In the genomic region with DNA sequence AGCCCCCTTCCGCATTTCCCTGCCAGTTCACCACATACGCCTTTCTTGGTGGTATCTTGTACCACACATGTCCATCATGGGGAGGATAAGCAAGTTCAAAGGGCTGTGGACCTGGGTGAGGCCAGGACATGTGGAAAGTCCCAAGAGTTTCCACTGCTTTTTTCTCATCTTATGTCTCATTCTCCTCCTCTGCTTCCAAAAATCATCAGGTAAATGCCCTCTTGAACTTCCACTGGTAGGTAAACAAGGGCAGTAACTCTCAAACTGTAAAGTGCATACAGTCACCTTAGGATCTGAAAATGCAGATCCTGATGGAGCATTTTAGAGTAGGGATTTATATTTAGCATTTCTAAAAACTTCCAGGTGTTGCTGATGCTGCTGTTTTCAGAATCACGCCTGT, we compare ENCODE assay signal across 19 cellular contexts. TPM values are rescaled to one million over a fixed set of nuclear protein-coding genes. Genes with fewer than 3 reads are reported as not detected.
DNase-seq lines count a peak whose midpoint lies in the region; ATAC-seq, FAIRE-seq and TF ChIP-seq lines count a peak whose summit lies in the region.
"Had no signal": no experiment of that assay in that cellular context is flagged by ENCODE, and none has a peak within 500 bp of the region (broad histone marks: within the 10 kb centered on the region; RNA-seq: fewer than 3 reads in every experiment).

No MANE protein-coding gene starts in this region.

- H3K4me3 Mint-ChIP-seq in nephron progenitor cell, result no peak overlapping the region
- H3K4me3 Mint-ChIP-seq: B cell; CD4-positive, CD25-positive, alpha-beta regulatory T cell; CD8-positive, alpha-beta T cell had no signal

- TF ChIP-seq EP300 in HepG2 (IDR thresholded peaks at IDR 0.05; ENCODE audit: low read depth in 2 of 2, low read length in 2 of 2) (no peak), HepG2 (CRISPR knock-in tag; IDR thresholded peaks at IDR 0.05; ENCODE audit: borderline replicate concordance) (no peak)

- no peak overlapping the region for H3K9ac ChIP-seq in HepG2 (ENCODE audit: insufficient read depth, low read depth, low read length)
- H3K9ac ChIP-seq: BLaER1 had no signal

- H3K4me3 ChIP-seq in HepG2 (replicated peaks in 1 of 3; ENCODE audit: insufficient read depth in 1 of 3, low read depth in 2 of 3, low read length in 3 of 3) (no peak overlapping the region), OCI-LY7 (ENCODE audit: low read depth, low read length, poor library complexity, severe bottlenecking) (no peak overlapping the region)
- H3K4me3 ChIP-seq: BLaER1 had no signal

- H3K27me3 ChIP-seq in HepG2 (ENCODE audit: control insufficient read depth in 1 of 2, insufficient read depth in 2 of 2, low read length in 2 of 2), result no peaks in the 10 kb centered on the region; a peak in 1 of 5 replicates
- H3K27me3 ChIP-seq: BLaER1 had no signal

- no peak for TF ChIP-seq POLR2A in HepG2 (IDR thresholded peaks at IDR 0.05; ENCODE audit: insufficient read depth in 1 of 2, low read depth in 2 of 2, low read length in 2 of 2)

- H3K4me2 ChIP-seq in HepG2 (ENCODE audit: low read depth, low read length), result peak overlapping the region; percentile 47
- no peak overlapping the region for H3K4me2 ChIP-seq in OCI-LY7 (ENCODE audit: low read length)
- H3K4me2 ChIP-seq: BLaER1 had no signal

- peak; percentile 18 for ATAC-seq in HepG2
- ATAC-seq: CD8-positive, alpha-beta T cell had no signal

- peak overlapping the region; percentile 52 for H3K27ac Mint-ChIP-seq in nephron progenitor cell
- H3K27ac Mint-ChIP-seq: B cell; CD4-positive, CD25-positive, alpha-beta regulatory T cell; CD8-positive, alpha-beta T cell had no signal

- intact Hi-C loops in HepG2 (cut with micrococcal nuclease; ENCODE audit: unreplicated experiment), result no loop called here
- intact Hi-C loops in OCI-LY7 (cut with micrococcal nuclease; ENCODE audit: unreplicated experiment), result no loop called here

- H3K79me2 ChIP-seq in HepG2 (ENCODE audit: insufficient read depth, low read length) (no peaks in the 10 kb centered on the region), OCI-LY7 (ENCODE audit: insufficient read depth, low read depth, low read length) (no peaks in the 10 kb centered on the region)

- H3K9me3 ChIP-seq in HepG2 (ENCODE audit: low read length) (no peaks in the 10 kb centered on the region), OCI-LY7 (ENCODE audit: low read length) (no peaks in the 10 kb centered on the region)
- H3K9me3 ChIP-seq: BLaER1, Caco-2 had no signal

- WGBS in HepG2 (ENCODE audit: low lambda C conversion rate), result 40% methylated on average over 3 of the region's 3 CpGs

- BruUV-seq in HepG2 (replicated peaks; lab: Mats Ljungman, UMichigan) (no TSS peak), OCI-LY7 (replicated peaks; lab: Mats Ljungman, UMichigan) (no TSS peak)

- DNase-seq in RPMI8226, result peak; percentile 39
- no peak for DNase-seq in HepG2 (ENCODE audit: low spot score)
- DNase-seq in nephron progenitor cell, result no peak
- DNase-seq in OCI-LY7 (ENCODE audit: low spot score), result no peak
- DNase-seq in AML-193 (lab: John Stamatoyannopoulos, UW), result no peak
- DNase-seq in DMS79 treated with DMSO at 0.1 percent for 48 hours (lab: John Stamatoyannopoulos, UW), result no peak
- DNase-seq: Caco-2; CD4-positive, CD25-positive, alpha-beta regulatory T cell; CD8-positive, alpha-beta T cell; DMS79; GF-D8; H7; HCEC 1CT had no signal

- TF ChIP-seq CTCF in HepG2 (CRISPR knock-in tag; IDR thresholded peaks at IDR 0.05) (no peak), nephron progenitor cell (IDR thresholded peaks at IDR 0.05) (no peak), OCI-LY7 (conservative IDR thresholded peaks at IDR 0.05; ENCODE audit: low read length) (no peak)

- peaks cover 29% of the 10 kb centered on the region for H3K4me1 Mint-ChIP-seq in nephron progenitor cell
- H3K4me1 Mint-ChIP-seq: B cell; CD4-positive, CD25-positive, alpha-beta regulatory T cell had no signal

- no peaks in the 10 kb centered on the region for H3K9me3 Mint-ChIP-seq in nephron progenitor cell
- H3K9me3 Mint-ChIP-seq: CD8-positive, alpha-beta T cell had no signal

- no peaks in the 10 kb centered on the region for H3K9me2 ChIP-seq in OCI-LY7 (ENCODE audit: insufficient read depth, low read length)

- no peaks in the 10 kb centered on the region for H3K36me3 Mint-ChIP-seq in nephron progenitor cell (ENCODE audit: low read depth)
- H3K36me3 Mint-ChIP-seq: CD4-positive, CD25-positive, alpha-beta regulatory T cell; CD8-positive, alpha-beta T cell had no signal

- no peaks in the 10 kb centered on the region for H3K36me3 ChIP-seq in HepG2 (replicated peaks in 1 of 2; ENCODE audit: control insufficient read depth in 1 of 2, insufficient read depth in 2 of 2, low read length in 2 of 2)
- H3K36me3 ChIP-seq in OCI-LY7 (ENCODE audit: insufficient read depth, low read length), result no peaks in the 10 kb centered on the region
- H3K36me3 ChIP-seq: BLaER1 had no signal

- H2AFZ ChIP-seq in HepG2 (ENCODE audit: low read length), result peak overlapping the region; percentile 31
- H2AFZ ChIP-seq in OCI-LY7 (ENCODE audit: low read length), result no peak overlapping the region

- H3K27me3 Mint-ChIP-seq in nephron progenitor cell (ENCODE audit: low read depth, poor library complexity), result peaks cover 11% of the 10 kb centered on the region

- TF ChIP-seq RAD21 in HepG2 (CRISPR knock-in tag; IDR thresholded peaks at IDR 0.05), result no peak

- no peak overlapping the region for H3K27ac ChIP-seq in HepG2 (ENCODE audit: extremely low read length, insufficient read depth, low read length)
- H3K27ac ChIP-seq in OCI-LY7 (ENCODE audit: low read depth, low read length, poor library complexity, severe bottlenecking), result no peak overlapping the region
- H3K27ac ChIP-seq: BLaER1, C4-2B had no signal

- peaks cover 48% of the 10 kb centered on the region for H3K4me1 ChIP-seq in HepG2 (ENCODE audit: insufficient read depth, low read length)
- peaks cover 10% of the 10 kb centered on the region for H3K4me1 ChIP-seq in OCI-LY7 (ENCODE audit: insufficient read depth, low read length, poor library complexity, severe bottlenecking)
- H3K4me1 ChIP-seq: BLaER1, Caco-2 had no signal

- no peak for FAIRE-seq in HepG2 (lab: Jason Lieb, UNC)
- FAIRE-seq: GM12891, GM18507, H1 had no signal

- CTCF ChIA-PET in HepG2 (lab: Yijun Ruan, JAX; ENCODE audit: low intra/inter-chr PET ratio, low total read pairs), result no interaction called here
- CTCF ChIA-PET in OCI-LY7 (lab: Charles Lee; ENCODE audit: unreplicated experiment), result no interaction called here

- in situ Hi-C loops in HepG2 (cut with HindIII; ENCODE audit: extremely low pct_ligation_motif_present, low pct_unique_long_range_greater_than_20kb), result no loop called here

- POLR2A ChIA-PET in HepG2 (lab: Yijun Ruan, JAX) (no interaction called here), OCI-LY7 (lab: Charles Lee) (no interaction called here)

- no peaks in the 10 kb centered on the region for H4K20me1 ChIP-seq in HepG2 (ENCODE audit: insufficient read depth, low read length)
- no peaks in the 10 kb centered on the region for H4K20me1 ChIP-seq in OCI-LY7 (ENCODE audit: insufficient read depth, low read length)
- H4K20me1 ChIP-seq: BLaER1 had no signal

RNA-seq across cellular contexts. Expression of gene SIRT5, which starts 7.9 kb away (rescaled TPM):
- total RNA-seq in HepG2 (2016; rRNA removed; fragmentation: Illumina TruSeq; extraction: Trizol), result 16.6 and 21.8 TPM in 2 replicates
- 21.9 and 28.4 TPM in 2 replicates for total RNA-seq in HepG2 (2016; cell fraction: cytosol; rRNA removed; fragmentation: Illumina TruSeq; extraction: Trizol; ENCODE audit: low read depth)
- 17.2 TPM in 2 replicates for total RNA-seq in HepG2 (2016; cell fraction: insoluble cytoplasmic fraction; rRNA removed; fragmentation: Illumina TruSeq; extraction: Trizol)
- 17.8 and 18.2 TPM in 2 replicates for total RNA-seq in HepG2 (2016; cell fraction: membrane; rRNA removed; fragmentation: Illumina TruSeq; extraction: Trizol)
- 13.1 and 16.9 TPM in 2 replicates for total RNA-seq in HepG2 (2016; cell fraction: nucleus; rRNA removed; fragmentation: Illumina TruSeq; extraction: Trizol)
- 13.4 and 14.1 TPM in 2 replicates for polyA plus RNA-seq in HepG2 (2011; rRNA removed)
- polyA plus RNA-seq in HepG2 (2011; cell fraction: cytosol; rRNA removed), result 8.8 and 9.0 TPM in 2 replicates
- 20.2 and 21.9 TPM in 2 replicates for polyA plus RNA-seq in HepG2 (2011; cell fraction: nucleus; rRNA removed)
- 10.3 and 16.7 TPM in 2 replicates for polyA plus RNA-seq in HepG2 (2012)
- polyA plus RNA-seq in HepG2 (2016; cell fraction: cytosol; fragmentation: Illumina TruSeq; extraction: Trizol; ENCODE audit: low read depth), result 4.9 and 5.9 TPM in 2 replicates
- 19.7 and 19.8 TPM in 2 replicates for polyA plus RNA-seq in HepG2 (2016; cell fraction: insoluble cytoplasmic fraction; fragmentation: Illumina TruSeq; extraction: Trizol; ENCODE audit: low read depth)
- polyA plus RNA-seq in HepG2 (2016; cell fraction: membrane; fragmentation: Illumina TruSeq; extraction: Trizol; ENCODE audit: low read depth), result 8.4 and 10.3 TPM in 2 replicates
- polyA plus RNA-seq in HepG2 (2016; cell fraction: nucleus; fragmentation: Illumina TruSeq; extraction: Trizol; ENCODE audit: insufficient read depth, low read depth), result 27.2 and 27.6 TPM in 2 replicates
- 5.4 and 6.8 TPM in 2 replicates for polyA minus RNA-seq in HepG2 (2011; rRNA and poly(A)+ RNA removed; ENCODE audit: low replicate concordance)
- 6.1 and 6.7 TPM in 2 replicates for polyA minus RNA-seq in HepG2 (2011; cell fraction: cytosol; rRNA and poly(A)+ RNA removed)
- 16.8 and 17.6 TPM in 2 replicates for polyA minus RNA-seq in HepG2 (2011; cell fraction: nucleus; rRNA and poly(A)+ RNA removed)
- total RNA-seq in OCI-LY7 (2014; rRNA removed; shearing (Covaris generic)), result 13.5 and 17.6 TPM in 2 replicates
- total RNA-seq in OCI-LY7 (2022), result 23.6 and 30.5 TPM in 2 replicates

RNA-seq across cellular contexts. Expression of gene NOL7, which starts 48.6 kb away (rescaled TPM):
- total RNA-seq in HepG2 (2016; rRNA removed; fragmentation: Illumina TruSeq; extraction: Trizol) (186 and 215 TPM in 2 replicates), OCI-LY7 (2022) (91.0 and 103 TPM in 2 replicates)
- total RNA-seq in HepG2 (2016; cell fraction: cytosol; rRNA removed; fragmentation: Illumina TruSeq; extraction: Trizol; ENCODE audit: low read depth), result 27.0 and 31.6 TPM in 2 replicates
- total RNA-seq in HepG2 (2016; cell fraction: insoluble cytoplasmic fraction; rRNA removed; fragmentation: Illumina TruSeq; extraction: Trizol), result 183 and 212 TPM in 2 replicates
- total RNA-seq in HepG2 (2016; cell fraction: membrane; rRNA removed; fragmentation: Illumina TruSeq; extraction: Trizol), result 65.5 and 72.1 TPM in 2 replicates
- total RNA-seq in HepG2 (2016; cell fraction: nucleus; rRNA removed; fragmentation: Illumina TruSeq; extraction: Trizol), result 69.4 and 79.5 TPM in 2 replicates
- 30.1 and 37.8 TPM in 2 replicates for polyA plus RNA-seq in HepG2 (2011; rRNA removed)
- 47.4 and 53.1 TPM in 2 replicates for polyA plus RNA-seq in HepG2 (2011; cell fraction: cytosol; rRNA removed)
- polyA plus RNA-seq in HepG2 (2011; cell fraction: nucleus; rRNA removed), result 23.4 and 23.5 TPM in 2 replicates
- 60.3 and 94.1 TPM in 2 replicates for polyA plus RNA-seq in HepG2 (2012)
- polyA plus RNA-seq in HepG2 (2016; cell fraction: cytosol; fragmentation: Illumina TruSeq; extraction: Trizol; ENCODE audit: low read depth), result 30.5 and 34.4 TPM in 2 replicates
- polyA plus RNA-seq in HepG2 (2016; cell fraction: insoluble cytoplasmic fraction; fragmentation: Illumina TruSeq; extraction: Trizol; ENCODE audit: low read depth), result 240 and 243 TPM in 2 replicates
- 60.8 and 65.8 TPM in 2 replicates for polyA plus RNA-seq in HepG2 (2016; cell fraction: membrane; fragmentation: Illumina TruSeq; extraction: Trizol; ENCODE audit: low read depth)
- 136 and 138 TPM in 2 replicates for polyA plus RNA-seq in HepG2 (2016; cell fraction: nucleus; fragmentation: Illumina TruSeq; extraction: Trizol; ENCODE audit: insufficient read depth, low read depth)
- polyA minus RNA-seq in HepG2 (2011; rRNA and poly(A)+ RNA removed; ENCODE audit: low replicate concordance), result 4.3 and 4.6 TPM in 2 replicates
- polyA minus RNA-seq in HepG2 (2011; cell fraction: cytosol; rRNA and poly(A)+ RNA removed), result 13.1 and 18.6 TPM in 2 replicates
- polyA minus RNA-seq in HepG2 (2011; cell fraction: nucleus; rRNA and poly(A)+ RNA removed), result 26.5 and 26.9 TPM in 2 replicates
- 67.5 and 92.4 TPM in 2 replicates for total RNA-seq in OCI-LY7 (2014; rRNA removed; shearing (Covaris generic))
